ENCODE assay signal across 1 cellular context in genomic region chr3:181454451-181455027, GRCh38.
TF ChIP-seq lines count a peak whose summit lies in the region.

No MANE protein-coding gene starts in this region.

TF ChIP-seq in SK-N-SH treated with all-trans-retinoic acid at 6 μM for 48 hours, 23 proteins besides CTCF, POLR2A, EP300 and RAD21 (continued from another document):
- TF ChIP-seq SNAI2 (CRISPR knock-in tag; IDR thresholded peaks at IDR 0.05), result no peak
- TF ChIP-seq OSR1 (CRISPR knock-in tag; IDR thresholded peaks at IDR 0.05), result no peak
- no peak for TF ChIP-seq TOX (CRISPR knock-in tag; IDR thresholded peaks at IDR 0.05; ENCODE audit: borderline replicate concordance)
- TF ChIP-seq ESRRG (CRISPR knock-in tag; IDR thresholded peaks at IDR 0.05), result no peak
- TF ChIP-seq RARB (CRISPR knock-in tag; IDR thresholded peaks at IDR 0.05), result no peak
- TF ChIP-seq BACH2 (CRISPR knock-in tag; IDR thresholded peaks at IDR 0.05; ENCODE audit: borderline replicate concordance), result no peak
- TF ChIP-seq CREB5 (CRISPR knock-in tag; IDR thresholded peaks at IDR 0.05; ENCODE audit: low read depth), result no peak
- no peak for TF ChIP-seq POU6F1 (CRISPR knock-in tag; IDR thresholded peaks at IDR 0.05; ENCODE audit: borderline replicate concordance, low read depth)
- TF ChIP-seq ZFP3 (CRISPR knock-in tag; IDR thresholded peaks at IDR 0.05), result no peak
- no peak for TF ChIP-seq GLIS3 (CRISPR knock-in tag; IDR thresholded peaks at IDR 0.05)
- TF ChIP-seq ARNTL (CRISPR knock-in tag; IDR thresholded peaks at IDR 0.05; ENCODE audit: borderline replicate concordance, low read depth), result no peak
- TF ChIP-seq ZC3H10 (CRISPR knock-in tag; IDR thresholded peaks at IDR 0.05), result no peak
